In the genomic region with DNA sequence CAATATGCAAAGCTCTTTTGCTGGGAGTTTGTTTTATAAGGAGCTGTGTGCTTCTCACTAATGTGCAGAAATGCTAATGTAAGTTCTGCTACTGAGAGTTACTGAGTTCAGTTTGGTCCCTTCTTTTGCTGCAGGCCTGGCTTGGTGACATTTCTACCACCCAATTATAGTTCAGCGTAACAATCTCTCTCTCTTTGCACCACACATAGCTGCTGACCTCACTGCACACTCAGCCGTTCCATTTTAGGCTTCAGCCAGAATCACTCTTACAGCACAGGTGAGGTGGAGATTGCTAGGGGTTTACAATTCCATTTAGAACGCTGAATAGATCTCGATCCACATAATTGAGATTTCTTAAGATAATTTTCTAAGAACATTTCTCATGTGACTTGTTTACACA, we compare ENCODE assay signal across 28 cellular contexts.
"Had no signal": no experiment of that assay in that cellular context is flagged by ENCODE, and none has a peak within 500 bp of the region (broad histone marks: within the 10 kb centered on the region; RNA-seq: fewer than 3 reads in every experiment).

No MANE protein-coding gene starts in this region.

- ATAC-seq: body of pancreas; effector memory CD8-positive, alpha-beta T cell; left lobe of liver; stimulated activated naive CD8-positive, alpha-beta T cell treated with anti-CD3 and anti-CD28 coated beads, Interleukin-15, Interleukin-2, amounts not matched to agents 100 U/mL and 50 U/mL, for 24 hours had no signal

- H3K9me3 ChIP-seq: adrenal gland, body of pancreas, neutrophil, ovary, thoracic aorta had no signal

- H3K27ac ChIP-seq: adrenal gland, body of pancreas, cardiac muscle cell, coronary artery, neutrophil, ovary, thoracic aorta had no signal

- DNase-seq: activated CD4-positive, alpha-beta memory T cell treated with anti-CD3 and anti-CD28 coated beads for 36 hours; activated CD4-positive, alpha-beta T cell treated with anti-CD3 and anti-CD28 coated beads, Interleukin-2, amount 10 ng/mL, durations not matched to agents 24 days and 14 days; activated CD4-positive, CD25-positive, alpha-beta regulatory T cell treated with anti-CD3 and anti-CD28 coated beads, Interleukin-2, amount 50 U/mL, for 72 hours; activated CD8-positive, alpha-beta memory T cell treated with anti-CD3 and anti-CD28 coated beads, Interleukin-2, amount 50 U/mL, for 4 hours; activated effector memory CD4-positive, alpha-beta T cell treated with anti-CD3 and anti-CD28 coated beads, Interleukin-2, amount 50 U/mL, for 16 hours; activated naive CD4-positive, alpha-beta T cell treated with anti-CD3 and anti-CD28 coated beads for 36 hours; activated naive CD8-positive, alpha-beta T cell treated with anti-CD3 and anti-CD28 coated beads for 36 hours; activated T-cell treated with anti-CD3 and anti-CD28 coated beads, Interleukin-2, amount 50 U/mL, for 1 hour; adrenal gland; aorta; body of pancreas; effector memory CD8-positive, alpha-beta T cell; erythroblast; head of caudate nucleus; naive B cell; nephron progenitor cell; ovary; retina; stimulated activated CD4-positive, alpha-beta T cell treated with anti-CD3 and anti-CD28 coated beads, Interleukin-2, amount 100 ng/mL, for 48 hours; stimulated activated naive CD8-positive, alpha-beta T cell treated with anti-CD3 and anti-CD28 coated beads, Interleukin-15, Interleukin-2, amounts not matched to agents 100 U/mL and 50 U/mL, for 24 hours; SW 1271; T-helper 9 cell; trophoblast cell had no signal

- H3K27me3 ChIP-seq: adrenal gland, body of pancreas, cardiac muscle cell, neutrophil, ovary had no signal

- H3K4me3 ChIP-seq: adrenal gland, body of pancreas, cardiac muscle cell, coronary artery, ovary, thoracic aorta had no signal

- H3K36me3 ChIP-seq: adrenal gland, cardiac muscle cell, neutrophil, ovary, thoracic aorta had no signal

- H3K4me1 ChIP-seq: adrenal gland had no signal
